Comparison of ENCODE assay signal across 37 cellular contexts in the genomic region with DNA sequence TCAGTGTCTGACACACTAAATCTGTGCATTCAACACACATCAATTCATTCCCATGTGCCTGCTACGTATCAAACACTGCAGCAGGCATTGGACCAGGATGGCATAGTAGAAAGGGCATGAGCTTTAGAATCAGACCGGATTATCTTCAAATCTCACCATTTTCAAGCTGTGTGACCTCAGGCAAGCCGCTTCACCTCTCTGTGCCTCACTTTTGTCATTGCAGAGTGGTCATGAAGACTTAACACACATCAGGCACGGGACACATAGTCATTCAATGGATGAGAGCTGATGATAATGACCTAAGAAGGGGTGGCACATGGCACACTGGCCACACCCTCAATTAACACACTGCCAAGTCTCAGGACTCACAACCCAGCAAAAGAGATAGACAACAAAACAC. TPM values are rescaled to one million over a fixed set of nuclear protein-coding genes. Genes with fewer than 3 reads are reported as not detected.
"Had no signal": no experiment of that assay in that cellular context is flagged by ENCODE, and none has a peak within 500 bp of the region (broad histone marks: within the 10 kb centered on the region; RNA-seq: fewer than 3 reads in every experiment).

No MANE protein-coding gene starts in this region.

- FAIRE-seq: astrocyte, TTC549 had no signal

- H3K4me3 ChIP-seq: adrenal gland, body of pancreas, breast epithelium, cardiac muscle cell had no signal

- H3K27me3 ChIP-seq: body of pancreas, brain microvascular endothelial cell, cardiac muscle cell had no signal

- DNase-seq: activated B cell treated with CpG ODN at 0.5 μM for 24 hours; activated CD4-positive, alpha-beta memory T cell treated with anti-CD3 and anti-CD28 coated beads for 36 hours; activated CD4-positive, alpha-beta T cell treated with anti-CD3 and anti-CD28 coated beads for 4 hours; activated CD4-positive, alpha-beta T cell treated with anti-CD3 and anti-CD28 coated beads, Interleukin-2, amount 10 ng/mL, durations not matched to agents 24 days and 14 days; activated CD4-positive, alpha-beta T cell treated with anti-CD3 and anti-CD28 coated beads, Interleukin-2, amount 50 U/mL, for 1 hour; activated CD4-positive, alpha-beta T cell treated with anti-CD3 and anti-CD28 coated beads, Interleukin-2, amount 50 U/mL, for 4 hours; activated CD4-positive, CD25-positive, alpha-beta regulatory T cell treated with anti-CD3 and anti-CD28 coated beads, Interleukin-2, amount 50 U/mL, for 72 hours; activated CD8-positive, alpha-beta memory T cell treated with anti-CD3 and anti-CD28 coated beads, Interleukin-2, amount 50 U/mL, for 4 hours; activated CD8-positive, alpha-beta T cell treated with anti-CD3 and anti-CD28 coated beads for 36 hours; activated effector memory CD4-positive, alpha-beta T cell treated with anti-CD3 and anti-CD28 coated beads, Interleukin-2, amount 50 U/mL, for 16 hours; activated gamma-delta T cell treated with Interleukin-2 at 50 U/mL for 16 hours; activated naive CD4-positive, alpha-beta T cell; activated naive CD4-positive, alpha-beta T cell treated with anti-CD3 and anti-CD28 coated beads for 36 hours; activated naive CD4-positive, alpha-beta T cell treated with anti-CD3 and anti-CD28 coated beads, Interleukin-2, amount 50 U/mL, for 16 hours; activated naive CD8-positive, alpha-beta T cell treated with anti-CD3 and anti-CD28 coated beads for 36 hours; activated T-cell treated with anti-CD3 and anti-CD28 coated beads for 4 hours; activated T-cell treated with anti-CD3 and anti-CD28 coated beads, Interleukin-2, amount 50 U/mL, for 1 hour; activated T-cell treated with anti-CD3 and anti-CD28 coated beads, Interleukin-2, amount 50 U/mL, for 4 hours; activated T-cell treated with anti-CD3 and anti-CD28 coated beads, Interleukin-2, amount 50 U/mL, for 72 hours; amniotic stem cell; aorta; body of pancreas; brain microvascular endothelial cell; caudate nucleus; cerebellar nuclear complex; T-helper 1 cell; T-helper 2 cell; T-helper 9 cell had no signal

- H3K36me3 ChIP-seq: adrenal gland, brain microvascular endothelial cell, breast epithelium, cardiac muscle cell had no signal

- ATAC-seq: activated CD8-positive, alpha-beta T cell treated with anti-CD3 and anti-CD28 coated beads for 36 hours; activated naive CD4-positive, alpha-beta T cell treated with anti-CD3 and anti-CD28 coated beads, Interleukin-2, amount 50 U/mL, for 72 hours; activated T-cell treated with anti-CD3 and anti-CD28 coated beads, Interleukin-2, amount 50 U/mL, for 4 hours; activated T-cell treated with anti-CD3 and anti-CD28 coated beads, Interleukin-2, amount 50 U/mL, for 72 hours; activated T-helper 17 cell treated with anti-CD3 and anti-CD28 coated beads, Interleukin-2, amount 50 U/mL, for 72 hours; body of pancreas had no signal

RNA-seq across cellular contexts. Expression of a gene that starts 46.8 kb away (rescaled TPM):
- total RNA-seq: activated B cell treated with CpG ODN at 0.5 μM for 24 hours; activated CD4-positive, alpha-beta memory T cell treated with anti-CD3 and anti-CD28 coated beads for 36 hours; activated CD4-positive, alpha-beta T cell treated with anti-CD3 and anti-CD28 coated beads, Interleukin-2, amount 10 ng/mL, durations not matched to agents 24 days and 14 days; activated CD8-positive, alpha-beta memory T cell treated with anti-CD3 and anti-CD28 coated beads for 36 hours; activated CD8-positive, alpha-beta T cell treated with anti-CD3 and anti-CD28 coated beads for 36 hours; activated naive CD4-positive, alpha-beta T cell treated with anti-CD3 and anti-CD28 coated beads for 36 hours; activated naive CD4-positive, alpha-beta T cell treated with anti-CD3 and anti-CD28 coated beads, Interleukin-2, amount 50 U/mL, for 72 hours; activated naive CD8-positive, alpha-beta T cell treated with anti-CD3 and anti-CD28 coated beads for 36 hours; activated T-cell treated with anti-CD3 and anti-CD28 coated beads, Interleukin-2, amount 50 U/mL, for 4 hours; activated T-cell treated with anti-CD3 and anti-CD28 coated beads, Interleukin-2, amount 50 U/mL, for 72 hours; activated T-helper 1 cell treated with anti-CD3 and anti-CD28 coated beads, Interleukin-12 subunit alpha, Interleukin-12 subunit beta, Interleukin-2, Interleukin-4 antibody, amounts not matched to agents 30 ng/mL and 10 ng/mL and 1 ng/mL, durations not matched to agents 14 hours and 24 hours and 36 hours; activated T-helper 17 cell treated with anti-CD3 and anti-CD28 coated beads, Interleukin-2, amount 50 U/mL, for 72 hours; adrenal gland; aorta; cardiac muscle cell had no signal
